Comparison of ENCODE assay signal across 8 cellular contexts in genomic region chr1:223771814-223772770, GRCh38. TPM values are rescaled to one million over a fixed set of nuclear protein-coding genes. Genes with fewer than 3 reads are reported as not detected.
DNase-seq lines count a peak whose midpoint lies in the region; TF ChIP-seq lines count a peak whose summit lies in the region.

No MANE protein-coding gene starts in this region.

- H3K27me3 ChIP-seq in mammary epithelial cell (ENCODE audit: insufficient read depth, low read length), result no peaks in the 10 kb centered on the region
- H3K27me3 ChIP-seq in layer of hippocampus (ENCODE audit: control insufficient read depth, insufficient read depth, low read length), result no peaks in the 10 kb centered on the region

- H3K9ac ChIP-seq in mammary epithelial cell (ENCODE audit: insufficient read depth, low read length), result no peak overlapping the region

- peaks cover 51% of the 10 kb centered on the region for H3K36me3 ChIP-seq in mammary epithelial cell (ENCODE audit: insufficient read depth, low read length)

- intact Hi-C loops in mammary epithelial cell (cut with micrococcal nuclease), result no loop called here

- WGBS in mammary epithelial cell (ENCODE audit: low coverage, missing lambda C conversion rate), result 51% methylated on average over 16 of the region's 16 CpGs

- H3K27ac ChIP-seq in mammary epithelial cell (ENCODE audit: insufficient read depth, low read depth, low read length), result peak overlapping the region; percentile 50
- peak overlapping the region; percentile 50 for H3K27ac ChIP-seq in layer of hippocampus (ENCODE audit: low read depth, low read length)
- H3K27ac ChIP-seq in temporal lobe (ENCODE audit: low read depth, low read length), result peak overlapping the region; percentile 86

- H3K9me3 ChIP-seq in mammary epithelial cell (replicated peaks; ENCODE audit: insufficient read depth, low read length), result no peaks in the 10 kb centered on the region

- no peak overlapping the region for H3K4me3 ChIP-seq in mammary epithelial cell (replicated peaks in 1 of 3; ENCODE audit: insufficient read depth in 1 of 3, low read depth in 2 of 3, low read length in 3 of 3)

- BruUV-seq in mammary epithelial cell (replicated peaks; lab: Mats Ljungman, UMichigan), result no TSS peak

- peak; percentile 51 for DNase-seq in GM04504 (ENCODE audit: low read depth)
- DNase-seq in NCI-H146 treated with DMSO at 0.1 percent for 48 hours (lab: John Stamatoyannopoulos, UW; ENCODE audit: unreplicated experiment), result peak; percentile 87
- peak; percentile 74 for DNase-seq in mammary epithelial cell
- no peak for DNase-seq in D341Med (ENCODE audit: low spot score)
- no peak for DNase-seq in T-helper 9 cell
- DNase-seq in NK-92 (lab: John Stamatoyannopoulos, UW; ENCODE audit: unreplicated experiment), result no peak

- no peak overlapping the region for H2AFZ ChIP-seq in mammary epithelial cell (ENCODE audit: low read depth, low read length)

- TF ChIP-seq CTCF in mammary epithelial cell (conservative IDR thresholded peaks at IDR 0.05 in 1 of 2, IDR thresholded peaks at IDR 0.05 in 1 of 2; ENCODE audit: extremely low read depth in 1 of 2, insufficient read depth in 1 of 2, low read depth in 1 of 2, low read length in 2 of 2), result no peak

- dilution Hi-C loops in mammary epithelial cell (cut with HindIII; ENCODE audit: low sequenced_read_pairs), result no loop called here

- in situ Hi-C loops in mammary epithelial cell (cut with MboI; ENCODE audit: low sequenced_read_pairs in 2 of 2), result no loop called here

- H3K79me2 ChIP-seq in mammary epithelial cell (ENCODE audit: insufficient read depth, low read length), result no peaks in the 10 kb centered on the region

- CTCF ChIA-PET in mammary epithelial cell (lab: Charles Lee; ENCODE audit: low non-redundant PET), result no interaction called here

- peaks cover 46% of the 10 kb centered on the region for H3K4me1 ChIP-seq in mammary epithelial cell (ENCODE audit: insufficient read depth, low read length)

- no peaks in the 10 kb centered on the region for H4K20me1 ChIP-seq in mammary epithelial cell (ENCODE audit: insufficient read depth, low read length)

- H3K4me2 ChIP-seq in mammary epithelial cell (ENCODE audit: insufficient read depth, low read depth, low read length), result no peak overlapping the region

RNA-seq across cellular contexts. Expression of gene CAPN2, which starts 59.8 kb away (rescaled TPM):
- total RNA-seq in mammary epithelial cell, result 100 to 1,000 TPM; 270 to 454 TPM
- 234 TPM for polyA plus RNA-seq in mammary epithelial cell
- polyA minus RNA-seq in mammary epithelial cell, result 517 TPM
- 42.0 TPM for total RNA-seq in temporal lobe

Comparison
In these comparisons a context has a peak if more than half of its experiments do, and no peak if none do; other contexts are left out.
1. DNase-seq: peak in GM04504 (single experiment), NCI-H146 treated with DMSO at 0.1 percent for 48 hours (single experiment) and mammary epithelial cell (single experiment); none in D341Med (single experiment), T-helper 9 cell (single experiment) and NK-92 (single experiment).
2. Peak in every context shown above with its lines, with median percentiles within 50 percentile points of each other: H3K27ac ChIP-seq.